Comparison of ENCODE assay signal across 20 cellular contexts in genomic region chr11:70582886-70583641, GRCh38.
"Had no signal": no experiment of that assay in that cellular context is flagged by ENCODE, and none has a peak within 500 bp of the region (broad histone marks: within the 10 kb centered on the region; RNA-seq: fewer than 3 reads in every experiment).

No MANE protein-coding gene starts in this region.

- H3K4me1 ChIP-seq: left lung, pancreas, upper lobe of left lung had no signal

- H3K36me3 ChIP-seq: left lung, neutrophil, pancreas, thoracic aorta, upper lobe of left lung had no signal

- H3K27ac Mint-ChIP-seq: activated CD4-positive, alpha-beta memory T cell treated with anti-CD3 and anti-CD28 coated beads for 36 hours; activated naive CD8-positive, alpha-beta T cell treated with anti-CD3 and anti-CD28 coated beads, Interleukin-2, amount 10 ng/mL, durations not matched to agents 7 days and 5 days; activated T-helper 17 cell treated with anti-CD3 and anti-CD28 coated beads, Interleukin-2, amount 50 U/mL, for 72 hours; naive thymus-derived CD4-positive, alpha-beta T cell; stimulated activated memory B cell treated with anti-CD40 and anti-IgM and Interleukin-4, amounts not matched to agents 10 μg/mL and 1 μg/mL and 100 μg/mL, for 72 hours had no signal

- H3K27me3 ChIP-seq: left lung, neutrophil, pancreas, upper lobe of left lung had no signal

- H3K4me3 ChIP-seq: coronary artery, left lung, pancreas, thoracic aorta, upper lobe of left lung had no signal

- H3K9me3 ChIP-seq: left lung, neutrophil, pancreas, thoracic aorta, upper lobe of left lung had no signal

- H3K27ac ChIP-seq: coronary artery, left lung, neutrophil, pancreas, thoracic aorta, upper lobe of left lung had no signal

- ATAC-seq: activated T-helper 17 cell treated with anti-CD3 and anti-CD28 coated beads, Interleukin-2, amount 50 U/mL, for 72 hours; left lung; naive thymus-derived CD4-positive, alpha-beta T cell; pancreas; sciatic nerve; stimulated activated memory B cell treated with anti-CD40 and anti-IgM and Interleukin-4, amounts not matched to agents 10 μg/mL and 1 μg/mL and 100 μg/mL, for 72 hours had no signal

- H3K4me3 Mint-ChIP-seq: activated CD4-positive, alpha-beta memory T cell treated with anti-CD3 and anti-CD28 coated beads for 36 hours; activated naive CD8-positive, alpha-beta T cell treated with anti-CD3 and anti-CD28 coated beads, Interleukin-2, amount 10 ng/mL, durations not matched to agents 7 days and 5 days; activated T-helper 17 cell treated with anti-CD3 and anti-CD28 coated beads, Interleukin-2, amount 50 U/mL, for 72 hours; naive thymus-derived CD4-positive, alpha-beta T cell; stimulated activated memory B cell treated with anti-CD40 and anti-IgM and Interleukin-4, amounts not matched to agents 10 μg/mL and 1 μg/mL and 100 μg/mL, for 72 hours had no signal

- H3K36me3 Mint-ChIP-seq: activated CD4-positive, alpha-beta memory T cell treated with anti-CD3 and anti-CD28 coated beads for 36 hours; activated naive CD8-positive, alpha-beta T cell treated with anti-CD3 and anti-CD28 coated beads, Interleukin-2, amount 10 ng/mL, durations not matched to agents 7 days and 5 days; naive thymus-derived CD4-positive, alpha-beta T cell; stimulated activated memory B cell treated with anti-CD40 and anti-IgM and Interleukin-4, amounts not matched to agents 10 μg/mL and 1 μg/mL and 100 μg/mL, for 72 hours had no signal

- H3K9me3 Mint-ChIP-seq: activated CD4-positive, alpha-beta memory T cell treated with anti-CD3 and anti-CD28 coated beads for 36 hours; activated T-helper 17 cell treated with anti-CD3 and anti-CD28 coated beads, Interleukin-2, amount 50 U/mL, for 72 hours had no signal

- H3K27me3 Mint-ChIP-seq: stimulated activated memory B cell treated with anti-CD40 and anti-IgM and Interleukin-4, amounts not matched to agents 10 μg/mL and 1 μg/mL and 100 μg/mL, for 72 hours had no signal

- H3K4me1 Mint-ChIP-seq: activated naive CD8-positive, alpha-beta T cell treated with anti-CD3 and anti-CD28 coated beads, Interleukin-2, amount 10 ng/mL, durations not matched to agents 7 days and 5 days; activated T-helper 17 cell treated with anti-CD3 and anti-CD28 coated beads, Interleukin-2, amount 50 U/mL, for 72 hours; naive thymus-derived CD4-positive, alpha-beta T cell; stimulated activated memory B cell treated with anti-CD40 and anti-IgM and Interleukin-4, amounts not matched to agents 10 μg/mL and 1 μg/mL and 100 μg/mL, for 72 hours had no signal

- DNase-seq: activated CD4-positive, alpha-beta memory T cell treated with anti-CD3 and anti-CD28 coated beads for 36 hours; activated CD4-positive, alpha-beta T cell treated with anti-CD3 and anti-CD28 coated beads for 4 hours; activated naive CD4-positive, alpha-beta T cell treated with Interleukin-2 at 50 U/mL for 16 hours; activated naive CD8-positive, alpha-beta T cell treated with anti-CD3 and anti-CD28 coated beads, Interleukin-2, amount 10 ng/mL, durations not matched to agents 7 days and 5 days; activated T-cell treated with anti-CD3 and anti-CD28 coated beads for 4 hours; amygdala; erythroblast; foreskin melanocyte; mesendoderm; naive thymus-derived CD4-positive, alpha-beta T cell; stimulated activated CD4-positive, alpha-beta T cell treated with anti-CD3 and anti-CD28 coated beads, Interleukin-4, amount 100 ng/mL, for 4 hours had no signal
